In the genomic region with DNA sequence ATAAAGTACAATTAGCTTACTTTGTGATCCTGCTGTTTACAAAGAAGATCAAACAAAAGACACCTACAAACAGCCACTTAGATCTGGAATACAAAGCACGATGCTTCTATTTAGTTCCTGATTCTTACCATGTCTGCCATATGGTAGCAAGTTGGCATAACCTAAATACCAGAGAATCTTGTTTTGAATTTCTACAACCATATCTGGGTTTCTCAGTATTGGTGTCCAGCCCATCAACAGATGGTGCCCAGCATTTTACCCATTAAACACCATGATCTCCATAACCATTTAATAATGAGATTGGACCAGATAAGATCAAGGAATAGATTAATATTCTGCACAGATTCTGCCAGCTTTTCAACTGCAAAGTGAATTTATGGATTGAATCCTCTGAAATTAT, we compare ENCODE assay signal across 14 cellular contexts. TPM values are rescaled to one million over a fixed set of nuclear protein-coding genes. Genes with fewer than 3 reads are reported as not detected.
DNase-seq lines count a peak whose midpoint lies in the region; ATAC-seq and TF ChIP-seq lines count a peak whose summit lies in the region.
"Had no signal": no experiment of that assay in that cellular context is flagged by ENCODE, and none has a peak within 500 bp of the region (broad histone marks: within the 10 kb centered on the region; RNA-seq: fewer than 3 reads in every experiment).

No MANE protein-coding gene starts in this region.

- peaks cover 0 to 2% of the 10 kb centered on the region in 2 donors for H3K36me3 Mint-ChIP-seq in activated T-cell treated with anti-CD3 and anti-CD28 coated beads, Interleukin-2, amount 50 U/mL, for 72 hours (ENCODE audit: insufficient read depth in 2 of 2)
- H3K36me3 Mint-ChIP-seq: IgD-negative memory B cell had no signal

- no peak for ATAC-seq in GM21423 (IDR thresholded peaks at IDR 0.05; ENCODE audit: unreplicated experiment)
- no peak for ATAC-seq in activated T-cell treated with anti-CD3 and anti-CD28 coated beads, Interleukin-2, amount 50 U/mL, for 72 hours (replicated peaks in 1 of 2)

- no peak for TF ChIP-seq CTCF in dorsolateral prefrontal cortex (IDR thresholded peaks at IDR 0.05 in 54 of 56, conservative IDR thresholded peaks at IDR 0.05 in 2 of 56; ENCODE audit: low read depth in 1 of 56, partially characterized antibody in 56 of 56)

- no peak overlapping the region for H3K27ac Mint-ChIP-seq in activated T-cell treated with anti-CD3 and anti-CD28 coated beads, Interleukin-2, amount 50 U/mL, for 72 hours
- H3K27ac Mint-ChIP-seq: B cell; CD4-positive, alpha-beta T cell; IgD-negative memory B cell had no signal

- no peaks in the 10 kb centered on the region for H3K4me1 Mint-ChIP-seq in activated T-cell treated with anti-CD3 and anti-CD28 coated beads, Interleukin-2, amount 50 U/mL, for 72 hours (ENCODE audit: low read depth)
- H3K4me1 Mint-ChIP-seq: B cell, IgD-negative memory B cell had no signal

- H3K4me3 Mint-ChIP-seq in activated T-cell treated with anti-CD3 and anti-CD28 coated beads, Interleukin-2, amount 50 U/mL, for 72 hours: no peak overlapping the region
- H3K4me3 Mint-ChIP-seq: B cell; CD4-positive, alpha-beta T cell; IgD-negative memory B cell had no signal

- peaks cover 2 to 3% of the 10 kb centered on the region in 2 donors for H3K9me3 Mint-ChIP-seq in activated T-cell treated with anti-CD3 and anti-CD28 coated beads, Interleukin-2, amount 50 U/mL, for 72 hours

- H3K27me3 Mint-ChIP-seq in activated T-cell treated with anti-CD3 and anti-CD28 coated beads, Interleukin-2, amount 50 U/mL, for 72 hours (ENCODE audit: low read depth): no peaks in the 10 kb centered on the region
- H3K27me3 Mint-ChIP-seq: B cell, IgD-negative memory B cell had no signal

- intact Hi-C loops in dorsolateral prefrontal cortex (cut with DNase I): no loop called here

- H3K27me3 ChIP-seq in dorsolateral prefrontal cortex: no peaks in the 10 kb centered on the region

- DNase-seq in DMS 273 (lab: John Stamatoyannopoulos, UW; ENCODE audit: unreplicated experiment) (peak; percentile 61), NCI-H446 (lab: John Stamatoyannopoulos, UW) (peak; percentile 79 to 81), NCI-H82 (lab: John Stamatoyannopoulos, UW) (peak; percentile 47), dorsolateral prefrontal cortex (no peak), superior temporal gyrus (ENCODE audit: extremely low spot score) (no peak)
- no peak for DNase-seq in activated T-cell treated with anti-CD3 and anti-CD28 coated beads, Interleukin-2, amount 50 U/mL, for 72 hours
- DNase-seq: C1 segment of cervical spinal cord; Calu3; CD4-positive, alpha-beta T cell had no signal

- peak overlapping the region in 43 of 59 donors; percentile 3 to 81 (median 46) for H3K27ac ChIP-seq in dorsolateral prefrontal cortex

- no peak overlapping the region for H3K4me3 ChIP-seq in dorsolateral prefrontal cortex
- H3K4me3 ChIP-seq: HAP-1 had no signal

RNA-seq across cellular contexts. Expression of a gene that starts 29.8 kb away (rescaled TPM):
- total RNA-seq in dorsolateral prefrontal cortex: 100 to 1,000 TPM in 119 of 120 experiments, 10 to 100 TPM in 1; 72.9 to 391 (median 239) TPM
- not detected for total RNA-seq in activated T-cell treated with anti-CD3 and anti-CD28 coated beads, Interleukin-2, amount 50 U/mL, for 72 hours
- total RNA-seq: B cell; Calu3; CD4-positive, alpha-beta T cell; Daoy had no signal

Comparison
In these comparisons a context has a peak if more than half of its experiments do, and no peak if none do; other contexts are left out.
1. DNase-seq: peak in DMS 273 (single experiment), NCI-H446 (2 of 2) and NCI-H82 (single experiment); none in dorsolateral prefrontal cortex (0 of 10), activated T-cell treated with anti-CD3 and anti-CD28 coated beads, Interleukin-2, amount 50 U/mL, for 72 hours (0 of 2) and superior temporal gyrus (single experiment).
2. RNA of a gene that starts 29.8 kb away (total RNA-seq): 72.9 to 391 TPM in dorsolateral prefrontal cortex; not detected in activated T-cell treated with anti-CD3 and anti-CD28 coated beads, Interleukin-2, amount 50 U/mL, for 72 hours; every median in the first group is over 10 times any median in the second.